ENCODE assay signal across 33 cellular contexts in genomic region chr19:40119380-40119779, GRCh38.
"Had no signal": no experiment of that assay in that cellular context is flagged by ENCODE, and none has a peak within 500 bp of the region (broad histone marks: within the 10 kb centered on the region; RNA-seq: fewer than 3 reads in every experiment).

No MANE protein-coding gene starts in this region.

- H3K4me3 ChIP-seq: MG63 had no signal

- H3K36me3 ChIP-seq: MG63 had no signal

- H3K27ac ChIP-seq: KMS-11 had no signal

- DNase-seq: Karpas-422, Kasumi-1, KG1, MG63, MM.1S, MV-4-11, NCI-H1048, NCI-H1092, NCI-H1092 treated with DMSO at 0.1 percent for 48 hours, NCI-H1105, NCI-H1105 treated with DMSO at 0.1 percent for 48 hours, NCI-H1417, NCI-H1417 treated with DMSO at 0.1 percent for 48 hours, NCI-H1436, NCI-H1436 treated with DMSO at 0.1 percent for 48 hours, NCI-H1694, NCI-H1694 treated with DMSO at 0.1 percent for 48 hours, NCI-H187, NCI-H187 treated with DMSO at 0.1 percent for 48 hours, NCI-H2029, NCI-H2029 treated with DMSO at 0.1 percent for 48 hours, NCI-H2081, NCI-H2081 treated with DMSO at 0.1 percent for 48 hours, NCI-H2107, NCI-H2171, NCI-H2171 treated with DMSO at 0.1 percent for 48 hours, NCI-H2227 treated with DMSO at 0.1 percent for 48 hours, NCI-H226, NCI-H345, NCI-H446, NCI-H446 treated with DMSO at 0.1 percent for 48 hours, NCI-H510A had no signal

- H3K4me2 ChIP-seq: KMS-11 had no signal

- H3K9ac ChIP-seq: KMS-11 had no signal
